In genomic region chr9:90444609-90445008, GRCh38 we compare ENCODE assay signal across 25 cellular contexts.
A peak's percentile ranks its signal among the peaks of the same experiment; 100 is the strongest.
DNase-seq lines count a peak whose midpoint lies in the region; ATAC-seq, FAIRE-seq and TF ChIP-seq lines count a peak whose summit lies in the region.
"Had no signal": no experiment of that assay in that cellular context is flagged by ENCODE, and none has a peak within 500 bp of the region (broad histone marks: within the 10 kb centered on the region; RNA-seq: fewer than 3 reads in every experiment).

No MANE protein-coding gene starts in this region.

- no peak overlapping the region for H2BK120ac ChIP-seq in mesenchymal stem cell (ENCODE audit: low read depth, low read length)

- no peak overlapping the region for H3K27ac Mint-ChIP-seq in osteocyte (ENCODE audit: unreplicated experiment)
- H3K27ac Mint-ChIP-seq: CD4-positive, alpha-beta T cell; CD8-positive, alpha-beta T cell had no signal

- H3K27ac ChIP-seq in WERI-Rb-1 (peak overlapping the region; percentile 89), mesenchymal stem cell (ENCODE audit: low read length, poor library complexity, severe bottlenecking) (no peak overlapping the region)
- H3K27ac ChIP-seq: BLaER1 treated with 17β-estradiol and CSF1 and Interleukin-3, amounts not matched to agents 10 nM and 100 nM; C4-2B had no signal

- no peak overlapping the region for H4K91ac ChIP-seq in mesenchymal stem cell (ENCODE audit: low read length)

- H3K4me2 ChIP-seq in mesenchymal stem cell (ENCODE audit: low read length, poor library complexity, severe bottlenecking) = no peak overlapping the region
- H3K4me2 ChIP-seq: BLaER1 treated with 17β-estradiol and CSF1 and Interleukin-3, amounts not matched to agents 10 nM and 100 nM had no signal

- peaks cover 13% of the 10 kb centered on the region for H3K4me1 ChIP-seq in mesenchymal stem cell (ENCODE audit: control insufficient read depth, insufficient read depth, low read depth, low read length)
- no peaks in the 10 kb centered on the region for H3K4me1 ChIP-seq in BE2C
- H3K4me1 ChIP-seq: BLaER1 treated with 17β-estradiol and CSF1 and Interleukin-3, amounts not matched to agents 10 nM and 100 nM; Caco-2 had no signal

- H3K4me1 Mint-ChIP-seq in osteocyte (ENCODE audit: unreplicated experiment) = peaks cover 20% of the 10 kb centered on the region

- ATAC-seq in GM21528 (IDR thresholded peaks at IDR 0.05; ENCODE audit: low FRiP score, unreplicated experiment) = no peak
- ATAC-seq: CD8-positive, alpha-beta T cell; GM12878 had no signal

- H2BK12ac ChIP-seq in mesenchymal stem cell (ENCODE audit: low read length in 2 of 2) = no peak overlapping the region

- H4K8ac ChIP-seq in mesenchymal stem cell (ENCODE audit: low read length) = no peak overlapping the region

- FAIRE-seq in D721Med (lab: Jason Lieb, UNC) = peak; percentile 29
- FAIRE-seq: A204.1, GM12878, GM12892, GM18507 had no signal

- H3K9me3 ChIP-seq in WERI-Rb-1 (ENCODE audit: severe bottlenecking) (no peaks in the 10 kb centered on the region), mesenchymal stem cell (ENCODE audit: control insufficient read depth, low read length) (no peaks in the 10 kb centered on the region), BE2C (no peaks in the 10 kb centered on the region)
- H3K9me3 ChIP-seq: Caco-2 had no signal

- H3K79me1 ChIP-seq in mesenchymal stem cell (replicated peaks; ENCODE audit: low read length, poor library complexity, severe bottlenecking) = peaks cover 12% of the 10 kb centered on the region

- no peak overlapping the region for H3K4me3 ChIP-seq in WERI-Rb-1 (ENCODE audit: low read depth, low read length)
- no peak overlapping the region for H3K4me3 ChIP-seq in mesenchymal stem cell (ENCODE audit: insufficient read depth in 1 of 2, low read depth in 1 of 2, low read length in 2 of 2)
- H3K4me3 ChIP-seq in BE2C (ENCODE audit: low read depth, low read length) = no peak overlapping the region
- H3K4me3 ChIP-seq: BLaER1 treated with 17β-estradiol and CSF1 and Interleukin-3, amounts not matched to agents 10 nM and 100 nM; GM12878 had no signal

- H3K18ac ChIP-seq in mesenchymal stem cell (ENCODE audit: low read depth in 1 of 2, low read length in 2 of 2) = no peak overlapping the region

- no peak overlapping the region for H3K9ac ChIP-seq in mesenchymal stem cell (ENCODE audit: low read length)
- H3K9ac ChIP-seq: BLaER1 treated with 17β-estradiol and CSF1 and Interleukin-3, amounts not matched to agents 10 nM and 100 nM had no signal

- H3K36me3 Mint-ChIP-seq in osteocyte (ENCODE audit: unreplicated experiment) = peaks cover 2% of the 10 kb centered on the region
- H3K36me3 Mint-ChIP-seq: CD8-positive, alpha-beta T cell had no signal

- H3K4ac ChIP-seq in mesenchymal stem cell (ENCODE audit: low read depth in 1 of 2, low read length in 2 of 2) = no peak overlapping the region

- TF ChIP-seq CTCF in D721Med (IDR thresholded peaks at IDR 0.05; ENCODE audit: insufficient read depth, missing control alignments) (no peak), WERI-Rb-1 (IDR thresholded peaks at IDR 0.05; ENCODE audit: low read depth, low read length) (no peak), osteocyte (IDR thresholded peaks at IDR 0.05) (no peak), BE2C (IDR thresholded peaks at IDR 0.05; ENCODE audit: low read depth, low read length) (no peak)

- no peak overlapping the region for H3K14ac ChIP-seq in mesenchymal stem cell (ENCODE audit: low read length in 2 of 2)

- DNase-seq in D721Med (ENCODE audit: insufficient read length, low spot score) = no peak
- DNase-seq in WERI-Rb-1 = peak; percentile 70
- no peak for DNase-seq in mesenchymal stem cell
- DNase-seq in osteocyte (ENCODE audit: extremely low spot score, unreplicated experiment) = no peak
- no peak for DNase-seq in BE2C
- DNase-seq: 8988T; ACHN; Caco-2; Calu3; CD4-positive, alpha-beta T cell; CD8-positive, alpha-beta T cell; DMS 273 treated with DMSO at 0.1 percent for 48 hours; DMS153; DMS53; DMS79; DND-41; EL; GDM1 had no signal

- H2AK5ac ChIP-seq in mesenchymal stem cell (ENCODE audit: low read length, severe bottlenecking) = peak overlapping the region; percentile 51

- no peak overlapping the region for H2AFZ ChIP-seq in mesenchymal stem cell (ENCODE audit: low read depth, low read length)

- WGBS in mesenchymal stem cell = 78% methylated on average over 3 of the region's 4 CpGs

- H3K27me3 ChIP-seq in WERI-Rb-1 (ENCODE audit: insufficient read depth, low read depth, severe bottlenecking) = no peaks in the 10 kb centered on the region
- peaks cover 0 to 20% of the 10 kb centered on the region in 2 experiments for H3K27me3 ChIP-seq in mesenchymal stem cell (ENCODE audit: control insufficient read depth in 1 of 2, insufficient read depth in 1 of 2, low read length in 2 of 2)
- H3K27me3 ChIP-seq in BE2C = no peaks in the 10 kb centered on the region; the same call in none of the 2 replicates
- H3K27me3 ChIP-seq: BLaER1 treated with 17β-estradiol and CSF1 and Interleukin-3, amounts not matched to agents 10 nM and 100 nM had no signal

- no peak overlapping the region for H3K23ac ChIP-seq in mesenchymal stem cell (ENCODE audit: low read length in 2 of 2)

- no peak overlapping the region for H2BK15ac ChIP-seq in mesenchymal stem cell (ENCODE audit: low read depth, poor library complexity, severe bottlenecking)

- H2BK5ac ChIP-seq in mesenchymal stem cell (ENCODE audit: low read depth, low read length, poor library complexity, severe bottlenecking) = no peak overlapping the region

- H3K36me3 ChIP-seq in WERI-Rb-1 (peaks cover 8% of the 10 kb centered on the region), mesenchymal stem cell (ENCODE audit: control insufficient read depth in 1 of 2, insufficient read depth in 2 of 2, low read depth in 1 of 2, low read length in 2 of 2) (no peaks in the 10 kb centered on the region), BE2C (no peaks in the 10 kb centered on the region)
- H3K36me3 ChIP-seq: BLaER1 treated with 17β-estradiol and CSF1 and Interleukin-3, amounts not matched to agents 10 nM and 100 nM had no signal

- peaks cover 5% of the 10 kb centered on the region for H3K9me3 Mint-ChIP-seq in osteocyte (ENCODE audit: unreplicated experiment)
- H3K9me3 Mint-ChIP-seq: CD4-positive, alpha-beta T cell had no signal

- H3K4me3 Mint-ChIP-seq in osteocyte (ENCODE audit: unreplicated experiment) = no peak overlapping the region
- H3K4me3 Mint-ChIP-seq: CD4-positive, alpha-beta T cell; CD8-positive, alpha-beta T cell had no signal

- peaks cover 6% of the 10 kb centered on the region for H3K27me3 Mint-ChIP-seq in osteocyte (ENCODE audit: unreplicated experiment)
